Comparison of ENCODE assay signal across 16 cellular contexts in genomic region chr1:116067564-116067887, GRCh38. TPM values are rescaled to one million over a fixed set of nuclear protein-coding genes. Genes with fewer than 3 reads are reported as not detected.
DNase-seq lines count a peak whose midpoint lies in the region; ATAC-seq and TF ChIP-seq lines count a peak whose summit lies in the region.
"Had no signal": no experiment of that assay in that cellular context is flagged by ENCODE, and none has a peak within 500 bp of the region (broad histone marks: within the 10 kb centered on the region; RNA-seq: fewer than 3 reads in every experiment).

No MANE protein-coding gene starts in this region.

- TF ChIP-seq RAD21 in SK-N-SH (IDR thresholded peaks at IDR 0.05; ENCODE audit: low read length): no peak

- intact Hi-C loops in psoas muscle (cut with DNase I): no loop called here

- no peaks in the 10 kb centered on the region for H3F3A ChIP-seq in SK-N-SH (replicated peaks; ENCODE audit: insufficient read depth)

- no peak overlapping the region for H3K27ac Mint-ChIP-seq in H9
- H3K27ac Mint-ChIP-seq: CD4-positive, CD25-positive, alpha-beta regulatory T cell; IgD-negative memory B cell had no signal

- no peak overlapping the region for H3K56ac ChIP-seq in H9 (ENCODE audit: insufficient read length, low read depth, low read length)

- no peak overlapping the region for H3K18ac ChIP-seq in H9 (ENCODE audit: insufficient read length, low read depth, low read length)

- H3K4me3 Mint-ChIP-seq in H9: no peak overlapping the region
- H3K4me3 Mint-ChIP-seq: CD4-positive, CD25-positive, alpha-beta regulatory T cell; IgD-negative memory B cell had no signal

- no peak overlapping the region for H3T11ph ChIP-seq in H9 (ENCODE audit: low read length)

- no peak overlapping the region for H4K91ac ChIP-seq in H9 (ENCODE audit: insufficient read length, low read depth, low read length)

- in situ Hi-C loops in G401 (cut with HindIII; ENCODE audit: low sequenced_read_pairs): no loop called here

- no peak for TF ChIP-seq EP300 in SK-N-SH (IDR thresholded peaks at IDR 0.05; ENCODE audit: borderline replicate concordance in 1 of 2, low read depth in 1 of 2, low read length in 1 of 2)

- no peaks in the 10 kb centered on the region for H3K9me2 ChIP-seq in SK-N-SH

- H2BK5ac ChIP-seq in H9 (ENCODE audit: insufficient read length, low read length): no peak overlapping the region

- POLR2A ChIA-PET in SK-N-SH (lab: Yijun Ruan, JAX): no interaction called here

- H3K23me2 ChIP-seq in H9 (ENCODE audit: insufficient read length, low read depth, low read length, poor library complexity, severe bottlenecking): no peaks in the 10 kb centered on the region

- no peak overlapping the region for H2BK120ac ChIP-seq in H9 (ENCODE audit: low read depth, low read length, poor library complexity, severe bottlenecking)

- H3K23ac ChIP-seq in H9 (ENCODE audit: insufficient read length, low read depth, low read length): no peak overlapping the region

- no peak overlapping the region for H4K8ac ChIP-seq in H9 (replicated peaks; ENCODE audit: insufficient read length, low read depth, low read length)

- CTCF ChIA-PET in SK-N-SH (lab: Yijun Ruan, JAX): interaction anchor here (1.0 to 1.3 kb wide), 2 partner anchors 11 to 83 kb away, joined by 3 read pairs; no protein-coding TSS in a partner anchor

- no peaks in the 10 kb centered on the region for H3K79me2 ChIP-seq in SK-N-SH (ENCODE audit: insufficient read depth)
- no peaks in the 10 kb centered on the region for H3K79me2 ChIP-seq in H9 (ENCODE audit: insufficient read depth, low read length)

- H3K4me3 ChIP-seq in AG10803 (ENCODE audit: low read length): no peak overlapping the region
- no peak overlapping the region for H3K4me3 ChIP-seq in SJCRH30
- H3K4me3 ChIP-seq in fibroblast of the aortic adventitia (ENCODE audit: low read depth, low read length): no peak overlapping the region
- H3K4me3 ChIP-seq in psoas muscle: no peak overlapping the region
- H3K4me3 ChIP-seq in SK-N-SH (ENCODE audit: low read depth in 2 of 2, low read length in 1 of 2): no peak overlapping the region
- H3K4me3 ChIP-seq: GM12878, pancreas, thyroid gland had no signal

- H2BK20ac ChIP-seq in H9 (ENCODE audit: low read depth, low read length, poor library complexity, severe bottlenecking): no peak overlapping the region

- H3K9me3 ChIP-seq in SJCRH30 (replicated peaks) (no peaks in the 10 kb centered on the region), psoas muscle (no peaks in the 10 kb centered on the region), SK-N-SH (no peaks in the 10 kb centered on the region), H9 (ENCODE audit: control insufficient read depth, low read depth, low read length) (no peaks in the 10 kb centered on the region)
- H3K9me3 ChIP-seq: pancreas, thyroid gland had no signal

- no peak overlapping the region for H4K5ac ChIP-seq in H9 (ENCODE audit: insufficient read length, low read depth, low read length)

- H3K27ac ChIP-seq in SJCRH30: peak overlapping the region; percentile 15
- H3K27ac ChIP-seq in psoas muscle: peak overlapping the region; percentile 18
- H3K27ac ChIP-seq in SK-N-SH (ENCODE audit: low read depth in 2 of 2, low read length in 1 of 2): no peak overlapping the region
- H3K27ac ChIP-seq in H9 (ENCODE audit: insufficient read length, low read depth, low read length): no peak overlapping the region
- H3K27ac ChIP-seq: pancreas had no signal

- H3K4ac ChIP-seq in H9 (ENCODE audit: low read depth, low read length): no peak overlapping the region

- H3K9me3 Mint-ChIP-seq in H9: no peaks in the 10 kb centered on the region
- H3K9me3 Mint-ChIP-seq: IgD-negative memory B cell had no signal

- no peak overlapping the region for H3K14ac ChIP-seq in H9 (ENCODE audit: insufficient read depth, low read length)

- H3K36me3 ChIP-seq in SJCRH30: no peaks in the 10 kb centered on the region
- H3K36me3 ChIP-seq in psoas muscle (ENCODE audit: insufficient read depth in 1 of 2, low read depth in 1 of 2): no peaks in the 10 kb centered on the region
- no peaks in the 10 kb centered on the region for H3K36me3 ChIP-seq in SK-N-SH (replicated peaks in 1 of 2; ENCODE audit: control insufficient read depth in 1 of 2, insufficient read depth in 2 of 2, low read length in 1 of 2)

- no peak overlapping the region for H2BK15ac ChIP-seq in H9 (ENCODE audit: low read depth, low read length)

- H4K20me1 ChIP-seq in SK-N-SH (ENCODE audit: insufficient read depth): no peaks in the 10 kb centered on the region
- no peaks in the 10 kb centered on the region for H4K20me1 ChIP-seq in H9 (ENCODE audit: control insufficient read depth, insufficient read depth, insufficient read length)

- H2AK5ac ChIP-seq in H9 (ENCODE audit: insufficient read length, low read length): no peak overlapping the region

- H2AFZ ChIP-seq in SK-N-SH (ENCODE audit: low read depth): no peak overlapping the region
- H2AFZ ChIP-seq in H9 (ENCODE audit: low read length): no peak overlapping the region

- H3K4me2 ChIP-seq in SK-N-SH (no peak overlapping the region), H9 (ENCODE audit: insufficient read depth, insufficient read length, low read length) (no peak overlapping the region)

- no peaks in the 10 kb centered on the region for H3K4me1 Mint-ChIP-seq in H9
- H3K4me1 Mint-ChIP-seq: CD4-positive, CD25-positive, alpha-beta regulatory T cell; IgD-negative memory B cell had no signal

- H2BK12ac ChIP-seq in H9 (ENCODE audit: insufficient read length, low read depth, low read length): no peak overlapping the region

- TF ChIP-seq CTCF in AG10803 (conservative IDR thresholded peaks at IDR 0.05; ENCODE audit: low read length) (no peak), fibroblast of the aortic adventitia (IDR thresholded peaks at IDR 0.05; ENCODE audit: insufficient read depth, low read length) (no peak), psoas muscle (IDR thresholded peaks at IDR 0.05) (no peak), SK-N-SH (IDR thresholded peaks at IDR 0.05) (no peak), H9 (conservative IDR thresholded peaks at IDR 0.05) (no peak)

- DNase-seq in AG10803 (ENCODE audit: low read depth): peak; percentile 94
- peak; percentile 59 to 79 for DNase-seq in SJCRH30
- DNase-seq in fibroblast of the aortic adventitia (ENCODE audit: low read depth): peak; percentile 95
- DNase-seq in psoas muscle: peak; percentile 43 to 50
- DNase-seq in activated CD8-positive, alpha-beta memory T cell treated with anti-CD3 and anti-CD28 coated beads, Interleukin-2, amount 50 U/mL, for 48 hours: no peak
- DNase-seq in SK-N-SH: no peak
- no peak for DNase-seq in H9
- no peak for DNase-seq in G401 (ENCODE audit: low spot score)
- DNase-seq: activated CD4-positive, alpha-beta T cell treated with anti-CD3 and anti-CD28 coated beads for 4 hours; activated naive CD4-positive, alpha-beta T cell; CD4-positive, CD25-positive, alpha-beta regulatory T cell; pancreas; SHP77 treated with DMSO at 0.1 percent for 48 hours; thyroid gland had no signal

- 21 to 24% (median 22%) methylated on average over 2 of the region's 2 CpGs for WGBS in psoas muscle, 3 donors
- WGBS in SK-N-SH (ENCODE audit: low lambda C conversion rate): 69% methylated on average over 2 of the region's 2 CpGs
- WGBS in H9 (ENCODE audit: extremely low coverage, insufficient read length, low lambda C conversion rate): no CpG with 5 or more reads among the region's 2 CpGs

- peak in 3 of 4 donors; percentile 47 to 77 (median 70) for ATAC-seq in psoas muscle
- ATAC-seq: GM12878 had no signal

- H3K9ac ChIP-seq in SK-N-SH (no peak overlapping the region), H9 (ENCODE audit: extremely low read depth, insufficient read length, low read length) (no peak overlapping the region)

- peaks cover 14% of the 10 kb centered on the region; the same call in 1 of the 2 replicates for H3K4me1 ChIP-seq in SJCRH30
- H3K4me1 ChIP-seq in psoas muscle: no peaks in the 10 kb centered on the region
- H3K4me1 ChIP-seq in SK-N-SH (ENCODE audit: control insufficient read depth in 1 of 2, insufficient read depth in 2 of 2, low read depth in 1 of 2, low read length in 1 of 2): no peaks in the 10 kb centered on the region
- H3K4me1 ChIP-seq in H9 (ENCODE audit: insufficient read depth, low read length): no peaks in the 10 kb centered on the region
- H3K4me1 ChIP-seq: pancreas, thyroid gland had no signal

- no peaks in the 10 kb centered on the region for H3K27me3 ChIP-seq in SJCRH30
- no peaks in the 10 kb centered on the region for H3K27me3 ChIP-seq in psoas muscle (ENCODE audit: insufficient read depth in 3 of 3, low read length in 2 of 3)
- H3K27me3 ChIP-seq in SK-N-SH (ENCODE audit: insufficient read depth): no peaks in the 10 kb centered on the region
- no peaks in the 10 kb centered on the region for H3K27me3 ChIP-seq in H9 (ENCODE audit: insufficient read depth, low read length)
- H3K27me3 ChIP-seq: pancreas, thyroid gland had no signal

- no peaks in the 10 kb centered on the region for H3K79me1 ChIP-seq in H9 (ENCODE audit: insufficient read depth, low read depth, low read length, poor library complexity, severe bottlenecking)

- H3K36me3 Mint-ChIP-seq in H9 (ENCODE audit: insufficient read depth in 1 of 3, low read depth in 3 of 3): peaks cover 0 to 5% (median 2%) of the 10 kb centered on the region in 3 experiments; a peak in 2 of 7 replicates
- H3K36me3 Mint-ChIP-seq: CD4-positive, CD25-positive, alpha-beta regulatory T cell had no signal

- no peaks in the 10 kb centered on the region for H3K27me3 Mint-ChIP-seq in H9 (ENCODE audit: low read depth)
- H3K27me3 Mint-ChIP-seq: IgD-negative memory B cell had no signal

TF ChIP-seq in SK-N-SH, 30 proteins besides CTCF, POLR2A, EP300 and RAD21 (continues in another document):
- TF ChIP-seq TAF1 (IDR thresholded peaks at IDR 0.05; ENCODE audit: borderline replicate concordance, low read depth, low read length) (no peak), JUND (IDR thresholded peaks at IDR 0.05) (no peak), EZH2phosphoT487 (IDR thresholded peaks at IDR 0.05; ENCODE audit: borderline replicate concordance, low read depth) (no peak), YY1 (IDR thresholded peaks at IDR 0.05; ENCODE audit: low read depth) (no peak), TEAD4 (IDR thresholded peaks at IDR 0.05; ENCODE audit: borderline replicate concordance, insufficient read depth) (no peak), SMC3 (IDR thresholded peaks at IDR 0.05; ENCODE audit: low read depth, low read length) (no peak), GATA2 (CRISPR knock-in tag; IDR thresholded peaks at IDR 0.05) (no peak), MEF2A (IDR thresholded peaks at IDR 0.05; ENCODE audit: borderline replicate concordance, low read depth) (no peak), TCF12 (IDR thresholded peaks at IDR 0.05) (no peak), FOXJ3 (CRISPR knock-in tag; IDR thresholded peaks at IDR 0.05) (no peak)

RNA-seq across cellular contexts. Expression of gene MAB21L3, which starts 43.7 kb away (rescaled TPM):
- total RNA-seq in SJCRH30 (2014; rRNA removed; shearing (Covaris generic)): 0.71 and 0.95 TPM in 2 replicates
- total RNA-seq in fibroblast of the aortic adventitia (ENCODE audit: low replicate concordance) (0.18 and 0.41 TPM in 2 replicates), psoas muscle (not detected), H9 (2021) (not detected in 2 replicates)
- polyA plus RNA-seq in psoas muscle (under 1 TPM in 1 of 3 donors, not detected in 2; 0.04 TPM), SK-N-SH (2012; rRNA removed) (not detected in 2 replicates)
- not detected in 2 replicates for polyA plus RNA-seq in SK-N-SH (2012; cell fraction: cytosol; rRNA removed)
- not detected in 2 replicates for polyA plus RNA-seq in SK-N-SH (2012; cell fraction: nucleus; rRNA removed)
- not detected in 2 replicates for total RNA-seq in G401 (2014; rRNA removed; shearing (Covaris generic))
- total RNA-seq: CD4-positive, CD25-positive, alpha-beta regulatory T cell had no signal
- polyA plus RNA-seq: CD4-positive, CD25-positive, alpha-beta regulatory T cell; IgD-negative memory B cell; pancreas had no signal

Comparison
In these comparisons a context has a peak if more than half of its experiments do, and no peak if none do; other contexts are left out.
1. DNase-seq: peak in AG10803 (single experiment), SJCRH30 (2 of 2), fibroblast of the aortic adventitia (single experiment) and psoas muscle (2 of 2); none in activated CD8-positive, alpha-beta memory T cell treated with anti-CD3 and anti-CD28 coated beads, Interleukin-2, amount 50 U/mL, for 48 hours (single experiment), SK-N-SH (single experiment), H9 (single experiment) and G401 (single experiment).
2. H3K27ac ChIP-seq: peak in SJCRH30 (single experiment) and psoas muscle (single experiment); none in SK-N-SH (0 of 2) and H9 (single experiment).